ENCODE assay signal across 9 cellular contexts in the genomic region with DNA sequence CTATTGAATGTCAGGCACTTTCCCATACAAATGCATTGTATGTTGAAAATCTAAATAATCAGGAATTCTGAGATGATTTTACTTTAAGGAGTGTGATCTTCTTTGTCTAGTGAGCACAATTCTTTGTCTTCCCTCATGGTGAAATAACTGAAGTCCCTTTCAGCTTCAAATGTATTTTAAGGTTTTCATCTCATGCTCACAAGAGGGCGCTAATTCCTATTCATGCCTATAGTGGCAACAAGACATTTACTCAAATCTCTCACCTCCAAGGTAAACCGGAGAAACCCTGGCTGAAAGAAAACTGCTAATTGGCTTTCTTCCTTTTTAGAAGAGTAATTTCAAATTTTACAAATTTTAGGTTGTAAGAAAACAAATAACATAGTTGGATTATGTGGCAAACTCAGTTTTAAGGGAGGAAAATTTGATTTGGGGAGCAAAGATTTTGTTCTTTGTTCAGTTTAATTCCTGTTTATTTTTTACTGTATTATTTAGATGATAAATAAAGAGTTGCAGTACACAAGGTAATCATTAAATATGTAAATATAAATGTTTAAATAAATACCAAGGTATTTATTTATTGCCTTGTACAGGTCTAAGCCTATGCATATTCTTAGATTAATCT.
A peak's percentile ranks its signal among the peaks of the same experiment; 100 is the strongest.
DNase-seq lines count a peak whose midpoint lies in the region; ATAC-seq and TF ChIP-seq lines count a peak whose summit lies in the region.
"Had no signal": no experiment of that assay in that cellular context is flagged by ENCODE, and none has a peak within 500 bp of the region (broad histone marks: within the 10 kb centered on the region; RNA-seq: fewer than 3 reads in every experiment).

No MANE protein-coding gene starts in this region.

- no peaks in the 10 kb centered on the region for H3K9me3 ChIP-seq in uterus

- H3K27me3 ChIP-seq in uterus: no peaks in the 10 kb centered on the region

- intact Hi-C loops in uterus (cut with DNase I; ENCODE audit: low total_unique reads): no loop called here

- no peak for TF ChIP-seq POLR2A in uterus (IDR thresholded peaks at IDR 0.05)

- DNase-seq in SIG-M5 treated with dmso at 0.1 percent for 504 hours (lab: John Stamatoyannopoulos, UW; ENCODE audit: unreplicated experiment): peak; percentile 38
- DNase-seq in SIG-M5 (lab: John Stamatoyannopoulos, UW): no peak
- DNase-seq in NCI-H345 treated with DMSO at 0.1 percent for 48 hours (lab: John Stamatoyannopoulos, UW; ENCODE audit: unreplicated experiment): peak; percentile 48
- DNase-seq in astrocyte of the hippocampus (ENCODE audit: low read depth, low spot score): peak; percentile 77
- peak; percentile 82 for DNase-seq in inferior parietal cortex (ENCODE audit: extremely low spot score)
- DNase-seq in uterus: no peak
- DNase-seq in stimulated activated naive CD4-positive, alpha-beta T cell treated with Interleukin-2 at 50 U/mL for 16 hours (lab: John Stamatoyannopoulos, UW): no peak

- peak; percentile 63 for ATAC-seq in HG03025 (IDR thresholded peaks at IDR 0.05; ENCODE audit: low FRiP score, unreplicated experiment)
- ATAC-seq: activated naive CD4-positive, alpha-beta T cell treated with anti-CD3 and anti-CD28 coated beads, Interleukin-2, amount 50 U/mL, for 72 hours had no signal

- H3K4me3 ChIP-seq in uterus: no peak overlapping the region

- no peaks in the 10 kb centered on the region for H3K36me3 ChIP-seq in uterus

- H3K27ac ChIP-seq in uterus: no peak overlapping the region

- H3K4me1 ChIP-seq in uterus: no peaks in the 10 kb centered on the region

- TF ChIP-seq CTCF in uterus (IDR thresholded peaks at IDR 0.05): peak; percentile 40 to 42 (median 41)

Comparison
In these comparisons a context has a peak if more than half of its experiments do, and no peak if none do; other contexts are left out.
1. DNase-seq: peak in SIG-M5 treated with dmso at 0.1 percent for 504 hours (single experiment), NCI-H345 treated with DMSO at 0.1 percent for 48 hours (single experiment), astrocyte of the hippocampus (single experiment) and inferior parietal cortex (single experiment); none in SIG-M5 (single experiment), uterus (0 of 2) and stimulated activated naive CD4-positive, alpha-beta T cell treated with Interleukin-2 at 50 U/mL for 16 hours (single experiment).